In the genomic region with DNA sequence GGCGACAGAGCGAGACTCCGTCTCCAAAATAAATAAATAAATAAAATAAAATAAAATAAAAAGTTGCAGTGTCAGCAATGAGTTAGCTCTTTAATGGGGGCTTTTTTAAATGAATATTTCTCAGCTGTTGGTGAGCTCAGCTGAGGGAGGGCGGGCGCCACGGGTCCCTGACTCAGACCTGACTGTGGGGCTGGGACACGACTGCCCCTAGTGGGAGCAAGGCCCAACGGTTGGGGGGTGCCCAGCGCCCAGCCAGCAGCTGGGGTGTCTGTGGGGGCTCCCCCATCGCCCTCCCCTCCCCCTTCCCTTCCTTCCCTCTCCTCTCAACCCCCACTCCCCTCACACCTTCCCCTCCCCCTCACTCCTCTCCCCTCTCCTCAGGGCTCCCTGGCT, we compare ENCODE assay signal across 7 cellular contexts. TPM values are rescaled to one million over a fixed set of nuclear protein-coding genes. Genes with fewer than 3 reads are reported as not detected.
DNase-seq lines count a peak whose midpoint lies in the region; ATAC-seq and TF ChIP-seq lines count a peak whose summit lies in the region.

No MANE protein-coding gene starts in this region.

- H3K4me3 Mint-ChIP-seq in activated T-helper 17 cell treated with anti-CD3 and anti-CD28 coated beads, Interleukin-2, amount 50 U/mL, for 72 hours = no peak overlapping the region
- H3K4me3 Mint-ChIP-seq in stimulated activated naive CD8-positive, alpha-beta T cell treated with anti-CD3 and anti-CD28 coated beads, Interleukin-15, amount 100 ng/mL, for 72 hours = peak overlapping the region in 1 of 2 donors; percentile 68

- no peak overlapping the region for H3K27ac Mint-ChIP-seq in activated T-helper 17 cell treated with anti-CD3 and anti-CD28 coated beads, Interleukin-2, amount 50 U/mL, for 72 hours
- peak overlapping the region in 1 of 2 donors; percentile 72 for H3K27ac Mint-ChIP-seq in stimulated activated naive CD8-positive, alpha-beta T cell treated with anti-CD3 and anti-CD28 coated beads, Interleukin-15, amount 100 ng/mL, for 72 hours

- H3K4me1 ChIP-seq in liver (ENCODE audit: control insufficient read depth in 4 of 4, insufficient read depth in 4 of 4, low read length in 3 of 4) = peaks cover 0 to 10% (median 9%) of the 10 kb centered on the region in 4 donors
- H3K4me1 ChIP-seq in prostate gland (replicated peaks) = peaks cover 11% of the 10 kb centered on the region

- no peaks in the 10 kb centered on the region for H3K9me3 Mint-ChIP-seq in activated T-helper 17 cell treated with anti-CD3 and anti-CD28 coated beads, Interleukin-2, amount 50 U/mL, for 72 hours
- no peaks in the 10 kb centered on the region for H3K9me3 Mint-ChIP-seq in stimulated activated naive CD8-positive, alpha-beta T cell treated with anti-CD3 and anti-CD28 coated beads, Interleukin-15, amount 100 ng/mL, for 72 hours

- H3K27me3 ChIP-seq in liver (ENCODE audit: control insufficient read depth in 4 of 4, insufficient read depth in 4 of 4, low read length in 3 of 4) (no peaks in the 10 kb centered on the region), prostate gland (replicated peaks; ENCODE audit: insufficient read depth) (no peaks in the 10 kb centered on the region)

- peaks cover 19% of the 10 kb centered on the region for H3K4me1 Mint-ChIP-seq in activated T-helper 17 cell treated with anti-CD3 and anti-CD28 coated beads, Interleukin-2, amount 50 U/mL, for 72 hours
- H3K4me1 Mint-ChIP-seq in stimulated activated naive CD8-positive, alpha-beta T cell treated with anti-CD3 and anti-CD28 coated beads, Interleukin-15, amount 100 ng/mL, for 72 hours = peaks cover 51% of the 10 kb centered on the region

- H3K36me3 Mint-ChIP-seq in activated T-helper 17 cell treated with anti-CD3 and anti-CD28 coated beads, Interleukin-2, amount 50 U/mL, for 72 hours (ENCODE audit: low read depth) = no peaks in the 10 kb centered on the region

- H3K9me3 ChIP-seq in liver (ENCODE audit: control insufficient read depth in 4 of 4, low read length in 3 of 4) = no peaks in the 10 kb centered on the region
- no peaks in the 10 kb centered on the region for H3K9me3 ChIP-seq in prostate gland

- no peak for TF ChIP-seq POLR2A in prostate gland (IDR thresholded peaks at IDR 0.05)

- H3K27ac ChIP-seq in liver (ENCODE audit: low read depth in 1 of 2, low read length in 2 of 2) (no peak overlapping the region), prostate gland (no peak overlapping the region)

- H3K9ac ChIP-seq in liver (ENCODE audit: low read depth in 1 of 2, low read length in 2 of 2) = no peak overlapping the region

- H3K36me3 ChIP-seq in liver (ENCODE audit: control insufficient read depth in 4 of 4, insufficient read depth in 3 of 4, low read depth in 1 of 4, low read length in 3 of 4) (no peaks in the 10 kb centered on the region), prostate gland (no peaks in the 10 kb centered on the region)

- H3K4me3 ChIP-seq in liver (ENCODE audit: low read depth in 1 of 3, low read length in 3 of 3) (no peak overlapping the region), prostate gland (no peak overlapping the region)

- no peaks in the 10 kb centered on the region for H3K27me3 Mint-ChIP-seq in activated T-helper 17 cell treated with anti-CD3 and anti-CD28 coated beads, Interleukin-2, amount 50 U/mL, for 72 hours
- no peaks in the 10 kb centered on the region for H3K27me3 Mint-ChIP-seq in stimulated activated naive CD8-positive, alpha-beta T cell treated with anti-CD3 and anti-CD28 coated beads, Interleukin-15, amount 100 ng/mL, for 72 hours

- peak; percentile 25 for ATAC-seq in activated T-helper 17 cell treated with anti-CD3 and anti-CD28 coated beads, Interleukin-2, amount 50 U/mL, for 72 hours (replicated peaks)
- peak; percentile 32 for ATAC-seq in stimulated activated naive CD8-positive, alpha-beta T cell treated with anti-CD3 and anti-CD28 coated beads, Interleukin-15, amount 100 ng/mL, for 72 hours

- intact Hi-C loops in prostate gland (cut with DNase I) = no loop called here

- peak; percentile 54 for DNase-seq in HCEC 1CT
- DNase-seq in RKO (ENCODE audit: low spot score) = peak; percentile 80
- peak; percentile 69 to 85 for DNase-seq in stimulated activated naive CD8-positive, alpha-beta T cell treated with anti-CD3 and anti-CD28 coated beads, Interleukin-15, amount 100 ng/mL, for 72 hours
- no peak for DNase-seq in NCI-H446 treated with DMSO at 0.1 percent for 48 hours (lab: John Stamatoyannopoulos, UW)
- no peak for DNase-seq in prostate gland (ENCODE audit: low spot score)

- 67% methylated on average over 10 of the region's 10 CpGs for WGBS in liver
- 48% methylated on average over 10 of the region's 10 CpGs for WGBS in prostate gland

- TF ChIP-seq CTCF in liver (IDR thresholded peaks at IDR 0.05; ENCODE audit: low read depth, low read length, missing input control) = peak; percentile 11
- peak in 1 of 4 experiments; percentile 39 for TF ChIP-seq CTCF in prostate gland (IDR thresholded peaks at IDR 0.05)

- no peak for TF ChIP-seq RAD21 in liver (IDR thresholded peaks at IDR 0.05)

TF ChIP-seq in liver, 16 proteins besides CTCF, POLR2A, EP300 and RAD21:
- no peak for TF ChIP-seq NR2F2 (IDR thresholded peaks at IDR 0.05)
- no peak for TF ChIP-seq FOXA2 (IDR thresholded peaks at IDR 0.05)
- TF ChIP-seq YY1 (IDR thresholded peaks at IDR 0.05) = no peak
- no peak for TF ChIP-seq RXRA (IDR thresholded peaks at IDR 0.05)
- no peak for TF ChIP-seq ATF3 (IDR thresholded peaks at IDR 0.05)
- no peak for TF ChIP-seq FOXA1 (IDR thresholded peaks at IDR 0.05)
- no peak for TF ChIP-seq HNF4G (IDR thresholded peaks at IDR 0.05)
- no peak for TF ChIP-seq JUND (IDR thresholded peaks at IDR 0.05)

RNA-seq across cellular contexts. Expression of gene PWWP2B, which starts 46.6 kb away (rescaled TPM):
- 1 to 10 TPM; 1.5 to 3.1 TPM for total RNA-seq in activated T-helper 17 cell treated with anti-CD3 and anti-CD28 coated beads, Interleukin-2, amount 50 U/mL, for 72 hours
- total RNA-seq in liver (1 to 10 TPM; 3.2 to 4.1 TPM), prostate gland (10 to 100 TPM; 27.5 to 36.6 TPM)
- 1 to 10 TPM in 1 of 2 donors, under 1 TPM in 1; 0.75 to 4.2 TPM for polyA plus RNA-seq in liver

Comparison
In these comparisons a context has a peak if more than half of its experiments do, and no peak if none do; other contexts are left out.
1. DNase-seq: peak in HCEC 1CT (single experiment), RKO (single experiment) and stimulated activated naive CD8-positive, alpha-beta T cell treated with anti-CD3 and anti-CD28 coated beads, Interleukin-15, amount 100 ng/mL, for 72 hours (2 of 2); none in NCI-H446 treated with DMSO at 0.1 percent for 48 hours (single experiment) and prostate gland (single experiment).
2. RNA of gene PWWP2B, which starts 46.6 kb away (total RNA-seq): 27.5 to 36.6 TPM in prostate gland; 3.2 to 4.1 TPM in liver and 1.5 to 3.1 TPM in activated T-helper 17 cell treated with anti-CD3 and anti-CD28 coated beads, Interleukin-2, amount 50 U/mL, for 72 hours; every median in the first group is over 4 times any median in the second.